11 cellular contexts compared by ENCODE assay signal in genomic region chr18:44700652-44701051, GRCh38. TPM values are rescaled to one million over a fixed set of nuclear protein-coding genes. Genes with fewer than 3 reads are reported as not detected.
A peak's percentile ranks its signal among the peaks of the same experiment; 100 is the strongest.
DNase-seq lines count a peak whose midpoint lies in the region; ATAC-seq, FAIRE-seq and TF ChIP-seq lines count a peak whose summit lies in the region.
"Had no signal": no experiment of that assay in that cellular context is flagged by ENCODE, and none has a peak within 500 bp of the region (broad histone marks: within the 10 kb centered on the region; RNA-seq: fewer than 3 reads in every experiment).

No MANE protein-coding gene starts in this region.

- dilution Hi-C loops in keratinocyte (cut with MboI; ENCODE audit: extremely low pct_ligation_motif_present, low sequenced_read_pairs) = no loop called here

- no peak overlapping the region for H2AFZ ChIP-seq in astrocyte (ENCODE audit: low read depth, low read length)
- H2AFZ ChIP-seq in keratinocyte (ENCODE audit: control insufficient read depth, low read length) = no peak overlapping the region

- WGBS in upper lobe of left lung, 2 donors = 53 to 66% methylated on average over 5 of the region's 5 CpGs

- no peaks in the 10 kb centered on the region for H3K9me3 Mint-ChIP-seq in activated T-cell treated with anti-CD3 and anti-CD28 coated beads, Interleukin-2, amount 50 U/mL, for 4 hours
- no peaks in the 10 kb centered on the region for H3K9me3 Mint-ChIP-seq in astrocyte (ENCODE audit: unreplicated experiment)
- H3K9me3 Mint-ChIP-seq: activated naive CD4-positive, alpha-beta T cell treated with anti-CD3 and anti-CD28 coated beads for 36 hours had no signal

- no peaks in the 10 kb centered on the region for H3K27me3 Mint-ChIP-seq in activated T-cell treated with anti-CD3 and anti-CD28 coated beads, Interleukin-2, amount 50 U/mL, for 4 hours (ENCODE audit: low read depth)
- H3K27me3 Mint-ChIP-seq in astrocyte (ENCODE audit: low read depth, unreplicated experiment) = no peaks in the 10 kb centered on the region

- peak overlapping the region; percentile 82 for H3K27ac Mint-ChIP-seq in astrocyte (ENCODE audit: unreplicated experiment)
- H3K27ac Mint-ChIP-seq: activated naive CD4-positive, alpha-beta T cell treated with anti-CD3 and anti-CD28 coated beads for 36 hours had no signal

- H3K9me3 ChIP-seq in astrocyte (ENCODE audit: insufficient read depth, low read depth, low read length) = no peaks in the 10 kb centered on the region
- no peaks in the 10 kb centered on the region for H3K9me3 ChIP-seq in keratinocyte (ENCODE audit: control insufficient read depth, low read depth, low read length)
- H3K9me3 ChIP-seq in upper lobe of left lung = no peaks in the 10 kb centered on the region

- H3K4me2 ChIP-seq in astrocyte (ENCODE audit: low read length) = peak overlapping the region; percentile 46
- H3K4me2 ChIP-seq in keratinocyte (ENCODE audit: control insufficient read depth, extremely low read depth, insufficient read depth, low read depth, low read length) = no peak overlapping the region

- H3K27me3 ChIP-seq in astrocyte (ENCODE audit: insufficient read depth, low read length) (no peaks in the 10 kb centered on the region), keratinocyte (ENCODE audit: control insufficient read depth, extremely low read depth, insufficient read depth, low read length) (no peaks in the 10 kb centered on the region), upper lobe of left lung (no peaks in the 10 kb centered on the region)

- H4K20me1 ChIP-seq in astrocyte (ENCODE audit: insufficient read depth, low read length) = no peaks in the 10 kb centered on the region
- no peaks in the 10 kb centered on the region for H4K20me1 ChIP-seq in keratinocyte (ENCODE audit: control insufficient read depth, extremely low read depth, insufficient read depth, low read length)

- FAIRE-seq in astrocyte (lab: Jason Lieb, UNC) (no peak), keratinocyte (lab: Jason Lieb, UNC) (peak; percentile 84)

- H3K4me1 ChIP-seq in astrocyte (ENCODE audit: insufficient read depth, low read length) (peaks cover 9% of the 10 kb centered on the region), keratinocyte (ENCODE audit: control insufficient read depth, extremely low read depth, insufficient read depth, low read length) (peaks cover 20% of the 10 kb centered on the region), upper lobe of left lung (peaks cover 4 to 18% (median 15%) of the 10 kb centered on the region in 4 donors)

- peak; percentile 45 to 53 for ATAC-seq in activated T-cell treated with anti-CD3 and anti-CD28 coated beads, Interleukin-2, amount 50 U/mL, for 4 hours
- ATAC-seq in upper lobe of left lung (ENCODE audit: low FRiP score in 2 of 2) (peak in 1 of 2 donors; percentile 36), HG02981 (IDR thresholded peaks at IDR 0.05; ENCODE audit: unreplicated experiment) (no peak)
- ATAC-seq: PC-3 had no signal

- no peak for DNase-seq in activated T-cell treated with anti-CD3 and anti-CD28 coated beads, Interleukin-2, amount 50 U/mL, for 4 hours
- DNase-seq in activated T-cell treated with anti-CD3 and anti-CD28 coated beads, Interleukin-2, amount 50 U/mL, for 48 hours = no peak
- DNase-seq in astrocyte (ENCODE audit: low read depth) (peak; percentile 53), keratinocyte (ENCODE audit: low read depth, low spot score) (no peak), upper lobe of left lung (no peak), SKM-1 (lab: John Stamatoyannopoulos, UW; ENCODE audit: unreplicated experiment) (no peak), SIG-M5 (lab: John Stamatoyannopoulos, UW) (no peak)
- DNase-seq: activated naive CD4-positive, alpha-beta T cell treated with anti-CD3 and anti-CD28 coated beads for 36 hours; HCEC 1CT; PC-3 had no signal

- no peaks in the 10 kb centered on the region for H3K36me3 Mint-ChIP-seq in activated T-cell treated with anti-CD3 and anti-CD28 coated beads, Interleukin-2, amount 50 U/mL, for 4 hours (ENCODE audit: insufficient read depth)
- H3K36me3 Mint-ChIP-seq in astrocyte (ENCODE audit: low read depth, unreplicated experiment) = peaks cover 4% of the 10 kb centered on the region

- no peak overlapping the region for H3K9ac ChIP-seq in astrocyte (ENCODE audit: low read length)
- H3K9ac ChIP-seq in keratinocyte (ENCODE audit: control insufficient read depth, extremely low read depth, insufficient read depth, low read length) = no peak overlapping the region

- H3K27ac ChIP-seq in astrocyte (ENCODE audit: low read depth, low read length) = no peak overlapping the region
- H3K27ac ChIP-seq in keratinocyte (ENCODE audit: control insufficient read depth, insufficient read depth, low read length) = no peak overlapping the region
- H3K27ac ChIP-seq in upper lobe of left lung = peak overlapping the region in 3 of 4 donors; percentile 13 to 56 (median 22)

- H3K4me1 Mint-ChIP-seq in activated T-cell treated with anti-CD3 and anti-CD28 coated beads, Interleukin-2, amount 50 U/mL, for 4 hours (ENCODE audit: low read depth) = peaks cover 15% of the 10 kb centered on the region
- peaks cover 28% of the 10 kb centered on the region for H3K4me1 Mint-ChIP-seq in astrocyte (ENCODE audit: low read depth, unreplicated experiment)

- no peak overlapping the region for H3K4me3 Mint-ChIP-seq in activated T-cell treated with anti-CD3 and anti-CD28 coated beads, Interleukin-2, amount 50 U/mL, for 4 hours
- H3K4me3 Mint-ChIP-seq in astrocyte (ENCODE audit: unreplicated experiment) = no peak overlapping the region
- H3K4me3 Mint-ChIP-seq: activated naive CD4-positive, alpha-beta T cell treated with anti-CD3 and anti-CD28 coated beads for 36 hours had no signal

- TF ChIP-seq POLR2A in upper lobe of left lung (IDR thresholded peaks at IDR 0.05) = no peak

- H3K79me2 ChIP-seq in astrocyte (ENCODE audit: insufficient read depth, low read length) (no peaks in the 10 kb centered on the region), keratinocyte (ENCODE audit: control insufficient read depth, insufficient read depth, low read length) (no peaks in the 10 kb centered on the region)

- H3K36me3 ChIP-seq in astrocyte (ENCODE audit: insufficient read depth, low read length) (no peaks in the 10 kb centered on the region), keratinocyte (ENCODE audit: control insufficient read depth in 2 of 2, extremely low read depth in 1 of 2, insufficient read depth in 2 of 2, low read length in 2 of 2) (peaks cover 3 to 6% of the 10 kb centered on the region in 2 experiments), upper lobe of left lung (no peaks in the 10 kb centered on the region)

- TF ChIP-seq CTCF in astrocyte (IDR thresholded peaks at IDR 0.05; ENCODE audit: insufficient read depth, low read depth, low read length) (no peak), keratinocyte (optimal IDR thresholded peaks at IDR 0.05 in 1 of 3, IDR thresholded peaks at IDR 0.05 in 1 of 3, conservative IDR thresholded peaks at IDR 0.05 in 1 of 3; ENCODE audit: extremely low read depth in 1 of 3, insufficient read depth in 2 of 3, low read length in 3 of 3) (no peak), upper lobe of left lung (IDR thresholded peaks at IDR 0.05) (no peak)

- TF ChIP-seq EP300 in upper lobe of left lung (IDR thresholded peaks at IDR 0.05) = no peak

- H3K9me1 ChIP-seq in keratinocyte (ENCODE audit: control insufficient read depth, extremely low read depth, insufficient read depth, low read length) = no peaks in the 10 kb centered on the region

- H3K4me3 ChIP-seq in astrocyte (ENCODE audit: insufficient read depth, low read depth, low read length) = no peak overlapping the region
- H3K4me3 ChIP-seq in keratinocyte (ENCODE audit: control insufficient read depth in 2 of 3, extremely low read depth in 1 of 3, insufficient read depth in 2 of 3, low read depth in 1 of 3, low read length in 3 of 3) = no peak overlapping the region
- no peak overlapping the region for H3K4me3 ChIP-seq in upper lobe of left lung

RNA-seq across cellular contexts. Expression of gene SETBP1, which starts 20.0 kb away (rescaled TPM):
- 1 to 10 TPM; 6.2 to 9.2 (median 7.6) TPM for total RNA-seq in activated T-cell treated with anti-CD3 and anti-CD28 coated beads, Interleukin-2, amount 50 U/mL, for 4 hours
- total RNA-seq in astrocyte = 8.5 and 12.4 TPM in 2 replicates
- 2.1 to 7.3 TPM (median 3.3 TPM) in 3 replicates for polyA plus RNA-seq in keratinocyte
- polyA plus RNA-seq in keratinocyte (2011; ENCODE audit: low read depth) = 2.4 TPM
- 1.7 and 2.6 TPM in 2 replicates for polyA plus RNA-seq in keratinocyte (2011; cell fraction: cytosol; rRNA removed)
- polyA plus RNA-seq in keratinocyte (2011; cell fraction: nucleus; rRNA removed) = 5.8 and 6.5 TPM in 2 replicates
- polyA plus RNA-seq in keratinocyte (2012; ENCODE audit: low replicate concordance) = 1.7 and 4.4 TPM in 2 replicates
- 5.2 to 11.3 TPM (median 11.2 TPM) in 3 replicates for polyA minus RNA-seq in keratinocyte
- polyA minus RNA-seq in keratinocyte (2011; cell fraction: cytosol; rRNA and poly(A)+ RNA removed) = 2.9 TPM
- 9.7 and 20.0 TPM in 2 replicates for polyA minus RNA-seq in keratinocyte (2011; cell fraction: nucleus; rRNA and poly(A)+ RNA removed)
- total RNA-seq in upper lobe of left lung = 10 to 100 TPM; 11.7 to 38.8 (median 16.6) TPM

Comparison
In these comparisons a context has a peak if more than half of its experiments do, and no peak if none do; other contexts are left out.
1. H3K27ac ChIP-seq: peak in upper lobe of left lung (3 of 4); none in astrocyte (single experiment) and keratinocyte (single experiment).